ENCODE assay signal across 8 cellular contexts in genomic region chr5:165457854-165458481, GRCh38.
DNase-seq lines count a peak whose midpoint lies in the region; ATAC-seq and TF ChIP-seq lines count a peak whose summit lies in the region.

No MANE protein-coding gene starts in this region.

- no peak overlapping the region for H3K27ac Mint-ChIP-seq in natural killer cell treated with Interleukin-12 subunit alpha and Interleukin-12 subunit beta and Interleukin-15 and Interleukin-18, amount 100 ng/mL, for 72 hours

- H3K4me3 Mint-ChIP-seq in natural killer cell treated with Interleukin-12 subunit alpha and Interleukin-12 subunit beta and Interleukin-15 and Interleukin-18, amount 100 ng/mL, for 72 hours: no peak overlapping the region

- no peaks in the 10 kb centered on the region for H3K27me3 Mint-ChIP-seq in natural killer cell treated with Interleukin-12 subunit alpha and Interleukin-12 subunit beta and Interleukin-15 and Interleukin-18, amount 100 ng/mL, for 72 hours

- peak; percentile 88 for TF ChIP-seq CTCF in C4-2B (conservative IDR thresholded peaks at IDR 0.05)

- H3K36me3 Mint-ChIP-seq in natural killer cell treated with Interleukin-12 subunit alpha and Interleukin-12 subunit beta and Interleukin-15 and Interleukin-18, amount 100 ng/mL, for 72 hours: no peaks in the 10 kb centered on the region

- H3K9me3 Mint-ChIP-seq in natural killer cell treated with Interleukin-12 subunit alpha and Interleukin-12 subunit beta and Interleukin-15 and Interleukin-18, amount 100 ng/mL, for 72 hours: peaks cover 5% of the 10 kb centered on the region

- ATAC-seq in HG03432 (IDR thresholded peaks at IDR 0.05; ENCODE audit: unreplicated experiment) (peak; percentile 60), GM18520 (IDR thresholded peaks at IDR 0.05; ENCODE audit: unreplicated experiment) (no peak), HG03095 (IDR thresholded peaks at IDR 0.05; ENCODE audit: unreplicated experiment) (no peak), HG02763 (IDR thresholded peaks at IDR 0.05; ENCODE audit: unreplicated experiment) (no peak)
- ATAC-seq in natural killer cell treated with Interleukin-12 subunit alpha and Interleukin-12 subunit beta and Interleukin-15 and Interleukin-18, amount 100 ng/mL, for 72 hours: no peak

- H3K27ac ChIP-seq in C4-2B: no peak overlapping the region

- DNase-seq in SK-N-DZ (ENCODE audit: low spot score): peak; percentile 53
- DNase-seq in iPS-NIHi7 (ENCODE audit: extremely low spot score): peak; percentile 43
- DNase-seq in natural killer cell treated with Interleukin-12 subunit alpha and Interleukin-12 subunit beta and Interleukin-15 and Interleukin-18, amount 100 ng/mL, for 72 hours (ENCODE audit: low spot score): no peak

- no peaks in the 10 kb centered on the region for H3K4me1 Mint-ChIP-seq in natural killer cell treated with Interleukin-12 subunit alpha and Interleukin-12 subunit beta and Interleukin-15 and Interleukin-18, amount 100 ng/mL, for 72 hours (ENCODE audit: low read depth in 2 of 2)
